1 cellular context compared by ENCODE assay signal in the genomic region with DNA sequence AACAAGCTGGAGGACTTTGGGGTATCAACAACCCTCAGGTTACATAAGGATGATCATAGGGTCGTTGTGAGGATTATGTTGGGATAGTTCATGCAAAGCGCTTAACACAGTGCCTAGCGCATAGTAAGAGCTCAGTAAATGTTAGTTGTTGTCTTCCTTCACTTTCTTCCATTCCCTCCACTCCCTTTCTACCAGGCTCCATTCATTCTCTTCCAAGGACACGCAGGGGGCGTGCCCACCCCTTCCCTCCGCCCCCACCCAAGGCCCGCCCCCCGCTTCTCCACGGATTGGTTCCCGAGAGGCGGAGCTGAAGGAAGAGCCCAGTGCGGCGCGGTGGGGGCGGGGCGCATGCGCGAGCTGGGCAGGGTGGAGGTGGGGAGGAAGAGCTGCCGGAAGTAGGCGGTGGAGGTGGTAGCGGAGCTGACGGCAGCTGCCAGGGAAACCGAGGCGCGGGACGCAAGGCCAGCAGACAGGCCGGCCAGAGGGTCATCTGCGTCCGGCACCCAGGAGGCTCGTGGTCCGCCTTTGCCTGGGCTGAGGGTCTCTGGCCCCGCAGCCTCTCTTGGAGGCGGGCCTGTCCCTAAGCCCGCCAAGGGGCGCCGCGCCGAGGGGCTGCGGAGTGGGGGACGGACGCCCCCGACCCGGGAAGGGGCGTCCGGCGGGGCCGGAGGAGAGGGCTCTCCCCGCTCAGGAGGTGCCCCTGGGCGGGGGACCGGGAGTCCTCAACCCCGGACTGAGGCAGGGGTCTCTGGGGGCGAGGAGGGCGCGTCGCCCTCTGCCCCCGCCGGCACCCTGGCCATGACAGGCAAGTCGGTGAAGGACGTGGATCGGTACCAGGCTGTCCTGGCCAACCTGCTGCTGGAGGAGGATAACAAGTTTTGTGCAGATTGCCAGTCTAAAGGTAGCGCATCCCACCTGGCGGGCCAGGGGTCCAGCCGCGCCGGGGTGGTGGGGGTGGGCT.
TF ChIP-seq lines count a peak whose summit lies in the region.

A gene (plus strand): TSS at position 405 of the 961 bp plus-strand sequence. CDS start 394 bp downstream, at position 799.

TF ChIP-seq in liver, 16 proteins besides CTCF, POLR2A, EP300 and RAD21 (continued from another document):
- TF ChIP-seq, protein P1, sequence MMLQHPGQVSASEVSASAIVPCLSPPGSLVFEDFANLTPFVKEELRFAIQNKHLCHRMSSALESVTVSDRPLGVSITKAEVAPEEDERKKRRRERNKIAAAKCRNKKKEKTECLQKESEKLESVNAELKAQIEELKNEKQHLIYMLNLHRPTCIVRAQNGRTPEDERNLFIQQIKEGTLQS (IDR thresholded peaks at IDR 0.05) = no peak
- TF ChIP-seq GABPA (IDR thresholded peaks at IDR 0.05 in 1 of 2, conservative IDR thresholded peaks at IDR 0.05 in 1 of 2) (peak in 1 of 2 donors; percentile 82), SP1 (IDR thresholded peaks at IDR 0.05) (peak; percentile 27), TAF1 (conservative IDR thresholded peaks at IDR 0.05) (no peak)
